Comparison of ENCODE assay signal across 10 cellular contexts in genomic region chr18:8912348-8913057, GRCh38.
DNase-seq lines count a peak whose midpoint lies in the region; ATAC-seq lines count a peak whose summit lies in the region.
"Had no signal": no experiment of that assay in that cellular context is flagged by ENCODE, and none has a peak within 500 bp of the region (broad histone marks: within the 10 kb centered on the region; RNA-seq: fewer than 3 reads in every experiment).

No MANE protein-coding gene starts in this region.

- no peaks in the 10 kb centered on the region for H3K27me3 ChIP-seq in CD8-positive, alpha-beta memory T cell (ENCODE audit: insufficient read depth, low read length, poor library complexity, severe bottlenecking)
- H3K27me3 ChIP-seq: body of pancreas had no signal

- peak; percentile 58 for ATAC-seq in GM21529 (IDR thresholded peaks at IDR 0.05; ENCODE audit: unreplicated experiment)
- ATAC-seq: body of pancreas, SK-N-SH treated with all-trans-retinoic acid at 6 μM for 48 hours had no signal

- intact Hi-C loops in activated naive CD4-positive, alpha-beta T cell treated with anti-CD3 and anti-CD28 coated beads for 36 hours (cut with micrococcal nuclease) = no loop called here

- H3K9me3 ChIP-seq in CD8-positive, alpha-beta memory T cell (ENCODE audit: low read length) = no peaks in the 10 kb centered on the region
- H3K9me3 ChIP-seq: body of pancreas had no signal

- no peaks in the 10 kb centered on the region for H3K27me3 Mint-ChIP-seq in CD8-positive, alpha-beta memory T cell
- H3K27me3 Mint-ChIP-seq in activated naive CD4-positive, alpha-beta T cell treated with anti-CD3 and anti-CD28 coated beads for 36 hours (ENCODE audit: low read depth) = no peaks in the 10 kb centered on the region

- H3K27ac ChIP-seq in CD8-positive, alpha-beta memory T cell (ENCODE audit: low read depth, low read length) = peak overlapping the region; percentile 81
- H3K27ac ChIP-seq: body of pancreas had no signal

- DNase-seq in CD8-positive, alpha-beta memory T cell = no peak
- DNase-seq in NCI-H2171 treated with DMSO at 0.1 percent for 48 hours (lab: John Stamatoyannopoulos, UW) (peak; percentile 87), iPS-NIHi11 (ENCODE audit: low spot score) (peak; percentile 37), EL (no peak), HK-2 (ENCODE audit: unreplicated experiment) (no peak), NCI-H2227 (lab: John Stamatoyannopoulos, UW; ENCODE audit: unreplicated experiment) (no peak)
- DNase-seq in activated naive CD4-positive, alpha-beta T cell treated with anti-CD3 and anti-CD28 coated beads for 36 hours = no peak

- no peaks in the 10 kb centered on the region for H3K4me1 ChIP-seq in CD8-positive, alpha-beta memory T cell (ENCODE audit: insufficient read depth, low read length)

- H3K36me3 Mint-ChIP-seq in CD8-positive, alpha-beta memory T cell = peaks cover 0 to 13% (median 0%) of the 10 kb centered on the region in 3 donors
- no peaks in the 10 kb centered on the region for H3K36me3 Mint-ChIP-seq in activated naive CD4-positive, alpha-beta T cell treated with anti-CD3 and anti-CD28 coated beads for 36 hours (ENCODE audit: low read depth)

- POLR2A ChIA-PET in CD8-positive, alpha-beta memory T cell (lab: Charles Lee) = no interaction called here

- peaks cover 7 to 25% (median 12%) of the 10 kb centered on the region in 5 donors for H3K9me3 Mint-ChIP-seq in CD8-positive, alpha-beta memory T cell
- H3K9me3 Mint-ChIP-seq in activated naive CD4-positive, alpha-beta T cell treated with anti-CD3 and anti-CD28 coated beads for 36 hours = peaks cover 13% of the 10 kb centered on the region

- no peak overlapping the region for H3K4me3 Mint-ChIP-seq in CD8-positive, alpha-beta memory T cell
- H3K4me3 Mint-ChIP-seq in activated naive CD4-positive, alpha-beta T cell treated with anti-CD3 and anti-CD28 coated beads for 36 hours = no peak overlapping the region

- CTCF ChIA-PET in CD8-positive, alpha-beta memory T cell (lab: Charles Lee) = no interaction called here
- CTCF ChIA-PET in activated naive CD4-positive, alpha-beta T cell treated with anti-CD3 and anti-CD28 coated beads for 36 hours (lab: Charles Lee) = no interaction called here

- H3K4me1 Mint-ChIP-seq in CD8-positive, alpha-beta memory T cell = peaks cover 0 to 4% (median 0%) of the 10 kb centered on the region in 3 donors
- H3K4me1 Mint-ChIP-seq in activated naive CD4-positive, alpha-beta T cell treated with anti-CD3 and anti-CD28 coated beads for 36 hours (ENCODE audit: low read depth) = peaks cover 4% of the 10 kb centered on the region

- no peak overlapping the region for H3K27ac Mint-ChIP-seq in CD8-positive, alpha-beta memory T cell
- no peak overlapping the region for H3K27ac Mint-ChIP-seq in activated naive CD4-positive, alpha-beta T cell treated with anti-CD3 and anti-CD28 coated beads for 36 hours

- no peaks in the 10 kb centered on the region for H3K36me3 ChIP-seq in CD8-positive, alpha-beta memory T cell (ENCODE audit: insufficient read depth, low read length)

- H3K4me3 ChIP-seq in CD8-positive, alpha-beta memory T cell (ENCODE audit: low read length) = no peak overlapping the region
- H3K4me3 ChIP-seq: body of pancreas had no signal

Comparison
In these comparisons a context has a peak if more than half of its experiments do, and no peak if none do; other contexts are left out.
1. DNase-seq: peak in NCI-H2171 treated with DMSO at 0.1 percent for 48 hours (single experiment) and iPS-NIHi11 (single experiment); none in CD8-positive, alpha-beta memory T cell (0 of 5), EL (single experiment), HK-2 (single experiment), activated naive CD4-positive, alpha-beta T cell treated with anti-CD3 and anti-CD28 coated beads for 36 hours (single experiment) and NCI-H2227 (single experiment).